8 cellular contexts compared by ENCODE assay signal in genomic region chr19:3626473-3627350, GRCh38. TPM values are rescaled to one million over a fixed set of nuclear protein-coding genes. Genes with fewer than 3 reads are reported as not detected.
DNase-seq lines count a peak whose midpoint lies in the region; ATAC-seq and TF ChIP-seq lines count a peak whose summit lies in the region.

CACTIN (minus strand) TSS chr19:3626790; CDS start chr19:3626762, 28 bp downstream.

- H3K36me3 Mint-ChIP-seq in Caco-2 (ENCODE audit: insufficient read depth, unreplicated experiment) (peaks cover 31% of the 10 kb centered on the region), endothelial cell (ENCODE audit: low read depth, unreplicated experiment) (peaks cover 14% of the 10 kb centered on the region), mesothelial cell of epicardium (peaks cover 4% of the 10 kb centered on the region)

- H3K27me3 ChIP-seq in Caco-2 (replicated peaks; ENCODE audit: control insufficient read depth, insufficient read depth, low read length): no peaks in the 10 kb centered on the region

- H3K4me3 ChIP-seq in Caco-2 (ENCODE audit: low read depth, low read length) (peak within 1 kb of the TSS; percentile 98), OCI-LY7 (ENCODE audit: low read depth, low read length, poor library complexity, severe bottlenecking) (peak within 1 kb of the TSS; percentile 100)

- POLR2A ChIA-PET in Caco-2 (lab: Charles Lee) (interaction anchor here (0.6 kb wide), 1 partner anchor 537 kb away, joined by 6 read pairs; no protein-coding TSS in a partner anchor), OCI-LY7 (lab: Charles Lee) (interaction anchor here (1.0 to 1.3 kb wide), 2 partner anchors 48 to 147 kb away, joined by 3 to 6 read pairs; partner anchors contain the start of gene SMIM24)

- H3K36me3 ChIP-seq in Caco-2 (ENCODE audit: control insufficient read depth, insufficient read depth, low read length) (no peaks in the 10 kb centered on the region), OCI-LY7 (ENCODE audit: insufficient read depth, low read length) (peaks cover 12% of the 10 kb centered on the region)

- CTCF ChIA-PET in Caco-2 (lab: Charles Lee) (no interaction called here), OCI-LY7 (lab: Charles Lee; ENCODE audit: unreplicated experiment) (interaction anchor here (1.0 kb wide), 1 partner anchor 10 kb away, joined by 4 read pairs; no protein-coding TSS in a partner anchor)

- no TSS peak for BruUV-seq in Caco-2 (replicated peaks; lab: Mats Ljungman, UMichigan)
- no TSS peak for BruUV-seq in OCI-LY7 (replicated peaks; lab: Mats Ljungman, UMichigan)

- peak; percentile 98 to 99 for DNase-seq in Caco-2
- peak; percentile 100 for DNase-seq in HuH-7.5 (ENCODE audit: low spot score)
- DNase-seq in OCI-LY7 (ENCODE audit: low spot score): peak; percentile 99
- peak; percentile 99 for DNase-seq in activated T-cell treated with anti-CD3 and anti-CD28 coated beads for 1 hour (ENCODE audit: low read depth)
- DNase-seq in endothelial cell (ENCODE audit: low spot score): peak; percentile 97
- peak; percentile 95 to 96 for DNase-seq in mesothelial cell of epicardium (ENCODE audit: low spot score in 2 of 2, unreplicated experiment in 2 of 2)
- peak; percentile 97 to 98 for DNase-seq in stimulated activated CD8-positive, alpha-beta memory T cell treated with anti-CD3 and anti-CD28 coated beads, Interleukin-15, amount 100 ng/mL, for 48 hours (ENCODE audit: low read depth in 2 of 2)

- no peak for TF ChIP-seq CTCF in Caco-2 (IDR thresholded peaks at IDR 0.05; ENCODE audit: insufficient read depth in 1 of 2, low read depth in 1 of 2, low read length in 1 of 2, severe bottlenecking in 1 of 2, unreplicated experiment in 1 of 2)
- TF ChIP-seq CTCF in OCI-LY7 (conservative IDR thresholded peaks at IDR 0.05; ENCODE audit: low read length): no peak
- no peak for TF ChIP-seq CTCF in endothelial cell (IDR thresholded peaks at IDR 0.05; ENCODE audit: unreplicated experiment)
- TF ChIP-seq CTCF in mesothelial cell of epicardium (IDR thresholded peaks at IDR 0.05; ENCODE audit: unreplicated experiment): no peak

- H3K4me2 ChIP-seq in OCI-LY7 (ENCODE audit: low read length): peak within 1 kb of the TSS; percentile 88

- H3K27me3 Mint-ChIP-seq in Caco-2 (ENCODE audit: insufficient read depth, unreplicated experiment) (no peaks in the 10 kb centered on the region), endothelial cell (ENCODE audit: unreplicated experiment) (peaks cover 17% of the 10 kb centered on the region), mesothelial cell of epicardium (ENCODE audit: low read depth) (no peaks in the 10 kb centered on the region)

- H3K4me1 Mint-ChIP-seq in Caco-2 (ENCODE audit: low read depth, unreplicated experiment) (peaks cover 7% of the 10 kb centered on the region), endothelial cell (ENCODE audit: unreplicated experiment) (peaks cover 6% of the 10 kb centered on the region), mesothelial cell of epicardium (peaks cover 25% of the 10 kb centered on the region)

- intact Hi-C loops in Caco-2 (cut with micrococcal nuclease; ENCODE audit: unreplicated experiment): loop anchor here (10.0 kb wide), 1 partner anchor 72 kb away; the partner anchor contains the start of gene MFSD12
- intact Hi-C loops in OCI-LY7 (cut with micrococcal nuclease; ENCODE audit: unreplicated experiment): loop anchor here (2.0 to 5.0 kb wide), 2 partner anchors 122 to 136 kb away; partner anchors contain the start of genes APBA3 and MRPL54

- H3K27ac Mint-ChIP-seq in Caco-2 (ENCODE audit: unreplicated experiment) (peak within 1 kb of the TSS; percentile 98), endothelial cell (ENCODE audit: unreplicated experiment) (peak within 1 kb of the TSS; percentile 93), mesothelial cell of epicardium (peak within 1 kb of the TSS; percentile 99)

- peak; percentile 79 for ATAC-seq in GM21447 (IDR thresholded peaks at IDR 0.05; ENCODE audit: unreplicated experiment)

- peak within 1 kb of the TSS; percentile 92 for H3K4me3 Mint-ChIP-seq in Caco-2 (ENCODE audit: unreplicated experiment)
- peak within 1 kb of the TSS; percentile 97 for H3K4me3 Mint-ChIP-seq in endothelial cell (ENCODE audit: unreplicated experiment)
- H3K4me3 Mint-ChIP-seq in mesothelial cell of epicardium: peak within 1 kb of the TSS; percentile 84

- peaks cover 21% of the 10 kb centered on the region for H3K79me2 ChIP-seq in OCI-LY7 (ENCODE audit: insufficient read depth, low read depth, low read length)

- H2AFZ ChIP-seq in OCI-LY7 (ENCODE audit: low read length): peak within 1 kb of the TSS; percentile 63; the same call in 1 of the 2 replicates

- H3K27ac ChIP-seq in OCI-LY7 (ENCODE audit: low read depth, low read length, poor library complexity, severe bottlenecking): peak within 1 kb of the TSS; percentile 56

- H3K9me3 Mint-ChIP-seq in Caco-2 (ENCODE audit: unreplicated experiment) (no peaks in the 10 kb centered on the region), endothelial cell (ENCODE audit: unreplicated experiment) (no peaks in the 10 kb centered on the region), mesothelial cell of epicardium (no peaks in the 10 kb centered on the region)

- H4K20me1 ChIP-seq in OCI-LY7 (ENCODE audit: insufficient read depth, low read length): 0 out of 2 replicates have a peak, but pooled peaks cover 11% of the 10 kb centered on the region

- H3K4me1 ChIP-seq in Caco-2 (no peaks in the 10 kb centered on the region), OCI-LY7 (ENCODE audit: insufficient read depth, low read length, poor library complexity, severe bottlenecking) (peaks cover 18% of the 10 kb centered on the region)

- no peaks in the 10 kb centered on the region for H3K9me2 ChIP-seq in OCI-LY7 (ENCODE audit: insufficient read depth, low read length)

- no peaks in the 10 kb centered on the region for H3K9me3 ChIP-seq in Caco-2
- H3K9me3 ChIP-seq in OCI-LY7 (ENCODE audit: low read length): no peaks in the 10 kb centered on the region

RNA-seq across cellular contexts. Expression of gene CACTIN, which starts in this region (rescaled TPM):
- 32.2 and 33.9 TPM in 2 replicates for total RNA-seq in Caco-2 (2022)
- total RNA-seq in OCI-LY7 (2014; rRNA removed; shearing (Covaris generic)): 35.9 and 38.6 TPM in 2 replicates
- total RNA-seq in OCI-LY7 (2022): 33.0 and 34.2 TPM in 2 replicates
- total RNA-seq in endothelial cell (ENCODE audit: unreplicated experiment): 31.8 TPM
- 36.6 to 39.2 TPM (median 37.3 TPM) in 3 replicates for total RNA-seq in mesothelial cell of epicardium

Comparison
In these comparisons a context has a peak if more than half of its experiments do, and no peak if none do; other contexts are left out.
1. Peak in every context shown above with its lines: DNase-seq, ATAC-seq, H3K4me3 ChIP-seq and H3K27ac ChIP-seq.